Comparison of ENCODE assay signal across 1 cellular context in the genomic region with DNA sequence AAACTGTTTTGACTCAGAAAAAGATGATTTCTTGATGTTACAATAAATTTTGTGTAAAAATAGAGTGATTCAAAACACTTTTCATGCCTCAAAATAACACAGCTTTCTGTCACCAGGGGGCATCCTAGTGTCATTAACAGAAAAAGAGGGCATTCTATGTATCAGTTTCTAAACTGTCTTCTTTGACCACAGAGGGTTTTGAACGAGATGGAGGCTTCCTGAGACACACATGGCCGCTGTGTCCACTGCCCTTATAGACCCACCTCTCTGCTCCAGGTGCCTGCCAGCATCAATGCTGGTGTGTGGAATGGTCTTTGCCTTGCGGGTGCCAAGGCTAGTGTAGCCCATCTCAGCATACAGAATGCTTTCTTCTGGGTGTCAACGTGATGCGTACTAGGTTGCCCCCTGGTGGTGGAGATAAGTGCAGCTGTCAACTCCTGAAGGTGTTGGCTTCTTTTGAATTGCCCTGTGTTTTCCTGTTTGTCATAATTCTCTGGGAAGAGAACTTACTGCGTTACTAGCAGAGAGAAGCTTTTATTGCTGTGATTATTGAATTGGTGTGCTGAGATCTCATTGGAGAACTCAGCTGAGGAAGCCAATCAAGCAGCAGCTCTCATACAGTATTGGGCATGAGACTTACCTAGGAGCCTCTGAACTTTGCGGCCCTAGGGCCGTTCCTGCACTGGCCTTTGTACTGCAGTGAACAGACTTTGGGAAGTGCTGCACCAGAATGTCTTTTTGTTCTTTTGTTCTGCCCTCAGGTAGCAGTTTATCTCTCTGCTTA.
TF ChIP-seq lines count a peak whose summit lies in the region.

No MANE protein-coding gene starts in this region.

TF ChIP-seq in HepG2, 621 proteins besides CTCF, POLR2A, EP300 and RAD21 (continued from another document):
- TF ChIP-seq, protein P1, sequence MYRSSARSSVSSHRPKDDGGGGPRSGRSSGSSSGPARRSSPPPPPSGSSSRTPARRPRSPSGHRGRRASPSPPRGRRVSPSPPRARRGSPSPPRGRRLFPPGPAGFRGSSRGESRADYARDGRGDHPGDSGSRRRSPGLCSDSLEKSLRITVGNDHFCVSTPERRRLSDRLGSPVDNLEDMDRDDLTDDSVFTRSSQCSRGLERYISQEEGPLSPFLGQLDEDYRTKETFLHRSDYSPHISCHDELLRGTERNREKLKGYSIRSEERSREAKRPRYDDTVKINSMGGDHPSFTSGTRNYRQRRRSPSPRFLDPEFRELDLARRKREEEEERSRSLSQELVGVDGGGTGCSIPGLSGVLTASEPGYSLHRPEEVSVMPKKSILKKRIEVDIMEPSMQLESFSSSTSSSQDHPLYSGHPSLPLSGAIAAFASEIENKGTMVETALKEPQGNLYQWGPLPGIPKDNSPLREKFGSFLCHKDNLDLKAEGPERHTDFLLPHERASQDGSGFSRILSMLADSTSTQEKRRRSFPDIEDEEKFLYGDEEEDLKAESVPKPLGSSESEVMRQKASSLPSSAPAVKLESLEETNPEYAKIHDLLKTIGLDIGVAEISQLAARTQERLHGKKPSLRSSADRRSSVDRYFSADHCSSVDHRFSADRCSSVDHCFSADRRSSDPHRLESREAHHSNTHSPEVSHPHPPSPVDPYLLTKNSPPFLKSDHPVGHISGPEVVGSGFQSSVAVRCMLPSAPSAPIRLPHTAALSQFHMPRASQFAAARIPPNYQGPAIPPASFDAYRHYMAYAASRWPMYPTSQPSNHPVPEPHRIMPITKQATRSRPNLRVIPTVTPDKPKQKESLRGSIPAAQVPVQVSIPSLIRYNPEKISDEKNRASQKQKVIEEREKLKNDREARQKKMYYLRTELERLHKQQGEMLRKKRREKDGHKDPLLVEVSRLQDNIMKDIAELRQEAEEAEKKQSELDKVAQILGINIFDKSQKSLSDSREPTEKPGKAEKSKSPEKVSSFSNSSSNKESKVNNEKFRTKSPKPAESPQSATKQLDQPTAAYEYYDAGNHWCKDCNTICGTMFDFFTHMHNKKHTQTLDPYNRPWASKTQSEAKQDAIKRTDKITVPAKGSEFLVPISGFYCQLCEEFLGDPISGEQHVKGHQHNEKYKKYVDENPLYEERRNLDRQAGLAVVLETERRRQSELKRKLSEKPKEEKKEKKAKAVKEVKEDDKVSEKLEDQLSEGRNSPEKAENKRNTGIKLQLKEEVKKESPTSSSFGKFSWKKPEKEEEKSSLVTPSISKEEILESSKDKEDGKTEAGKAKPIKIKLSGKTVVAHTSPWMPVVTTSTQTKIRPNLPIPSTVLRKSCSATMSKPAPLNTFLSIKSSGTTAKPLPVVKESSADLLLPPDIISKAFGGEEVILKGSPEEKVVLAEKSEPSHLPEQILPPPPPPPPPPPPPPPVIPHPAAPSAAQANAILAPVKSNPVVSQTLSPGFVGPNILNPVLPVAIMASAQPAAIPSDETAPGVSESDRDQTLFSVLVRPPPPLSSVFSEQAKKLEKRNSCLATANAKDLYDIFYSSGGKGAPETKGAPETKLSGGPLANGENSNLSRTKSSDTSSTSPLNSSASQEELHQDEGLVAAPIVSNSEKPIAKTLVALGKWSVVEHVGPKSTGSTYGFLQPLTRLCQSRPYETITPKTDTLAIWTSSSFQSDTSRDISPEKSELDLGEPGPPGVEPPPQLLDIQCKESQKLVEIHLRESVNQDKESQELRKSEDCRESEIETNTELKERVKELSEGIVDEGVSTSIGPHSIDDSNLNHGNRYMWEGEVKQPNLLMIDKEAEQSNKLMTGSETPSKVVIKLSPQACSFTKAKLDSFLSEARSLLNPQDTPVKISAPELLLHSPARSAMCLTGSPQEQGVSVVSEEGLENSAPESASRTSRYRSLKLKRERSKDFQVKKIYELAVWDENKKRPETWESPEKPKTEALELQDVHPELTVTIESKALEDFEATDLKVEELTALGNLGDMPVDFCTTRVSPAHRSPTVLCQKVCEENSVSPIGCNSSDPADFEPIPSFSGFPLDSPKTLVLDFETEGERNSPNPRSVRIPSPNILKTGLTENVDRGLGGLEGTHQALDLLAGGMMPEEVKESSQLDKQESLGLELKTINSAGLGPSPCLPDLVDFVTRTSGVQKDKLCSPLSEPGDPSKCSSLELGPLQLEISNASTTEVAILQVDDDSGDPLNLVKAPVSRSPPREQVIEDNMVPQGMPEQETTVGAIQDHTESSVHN (CRISPR knock-in tag; IDR thresholded peaks at IDR 0.05) = no peak
- TF ChIP-seq ZFP36L2 (CRISPR knock-in tag; IDR thresholded peaks at IDR 0.05) = no peak
- TF ChIP-seq NCOR1 (IDR thresholded peaks at IDR 0.05; ENCODE audit: borderline replicate concordance, low read length) = peak; percentile 50; the same call in 1 of the 2 replicates
- TF ChIP-seq, protein P2, sequence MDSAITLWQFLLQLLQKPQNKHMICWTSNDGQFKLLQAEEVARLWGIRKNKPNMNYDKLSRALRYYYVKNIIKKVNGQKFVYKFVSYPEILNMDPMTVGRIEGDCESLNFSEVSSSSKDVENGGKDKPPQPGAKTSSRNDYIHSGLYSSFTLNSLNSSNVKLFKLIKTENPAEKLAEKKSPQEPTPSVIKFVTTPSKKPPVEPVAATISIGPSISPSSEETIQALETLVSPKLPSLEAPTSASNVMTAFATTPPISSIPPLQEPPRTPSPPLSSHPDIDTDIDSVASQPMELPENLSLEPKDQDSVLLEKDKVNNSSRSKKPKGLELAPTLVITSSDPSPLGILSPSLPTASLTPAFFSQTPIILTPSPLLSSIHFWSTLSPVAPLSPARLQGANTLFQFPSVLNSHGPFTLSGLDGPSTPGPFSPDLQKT (CRISPR knock-in tag; IDR thresholded peaks at IDR 0.05; ENCODE audit: borderline replicate concordance) = no peak
- TF ChIP-seq, protein P3, sequence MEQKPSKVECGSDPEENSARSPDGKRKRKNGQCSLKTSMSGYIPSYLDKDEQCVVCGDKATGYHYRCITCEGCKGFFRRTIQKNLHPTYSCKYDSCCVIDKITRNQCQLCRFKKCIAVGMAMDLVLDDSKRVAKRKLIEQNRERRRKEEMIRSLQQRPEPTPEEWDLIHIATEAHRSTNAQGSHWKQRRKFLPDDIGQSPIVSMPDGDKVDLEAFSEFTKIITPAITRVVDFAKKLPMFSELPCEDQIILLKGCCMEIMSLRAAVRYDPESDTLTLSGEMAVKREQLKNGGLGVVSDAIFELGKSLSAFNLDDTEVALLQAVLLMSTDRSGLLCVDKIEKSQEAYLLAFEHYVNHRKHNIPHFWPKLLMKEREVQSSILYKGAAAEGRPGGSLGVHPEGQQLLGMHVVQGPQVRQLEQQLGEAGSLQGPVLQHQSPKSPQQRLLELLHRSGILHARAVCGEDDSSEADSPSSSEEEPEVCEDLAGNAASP (CRISPR knock-in tag; IDR thresholded peaks at IDR 0.05; ENCODE audit: borderline replicate concordance) = peak; percentile 14; the same call in 1 of the 2 replicates
- TF ChIP-seq, protein P4, sequence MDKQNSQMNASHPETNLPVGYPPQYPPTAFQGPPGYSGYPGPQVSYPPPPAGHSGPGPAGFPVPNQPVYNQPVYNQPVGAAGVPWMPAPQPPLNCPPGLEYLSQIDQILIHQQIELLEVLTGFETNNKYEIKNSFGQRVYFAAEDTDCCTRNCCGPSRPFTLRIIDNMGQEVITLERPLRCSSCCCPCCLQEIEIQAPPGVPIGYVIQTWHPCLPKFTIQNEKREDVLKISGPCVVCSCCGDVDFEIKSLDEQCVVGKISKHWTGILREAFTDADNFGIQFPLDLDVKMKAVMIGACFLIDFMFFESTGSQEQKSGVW (CRISPR knock-in tag; IDR thresholded peaks at IDR 0.05; ENCODE audit: borderline replicate concordance) = no peak
- no peak for TF ChIP-seq MAFG (CRISPR knock-in tag; IDR thresholded peaks at IDR 0.05)
- TF ChIP-seq SYNCRIP (IDR thresholded peaks at IDR 0.05; ENCODE audit: insufficient read depth, low read depth, low read length) = no peak
- TF ChIP-seq SAFB2 (CRISPR knock-in tag; IDR thresholded peaks at IDR 0.05; ENCODE audit: borderline replicate concordance, low read depth) = no peak
